In genomic region chr7:22200777-22201176, GRCh38 we compare ENCODE assay signal across 30 cellular contexts.
"Had no signal": no experiment of that assay in that cellular context is flagged by ENCODE, and none has a peak within 500 bp of the region (broad histone marks: within the 10 kb centered on the region; RNA-seq: fewer than 3 reads in every experiment).

No MANE protein-coding gene starts in this region.

- H3K36me3 Mint-ChIP-seq: activated naive CD4-positive, alpha-beta T cell treated with anti-CD3 and anti-CD28 coated beads, Interleukin-2, amount 10 ng/mL, durations not matched to agents 7 days and 5 days; activated naive CD8-positive, alpha-beta T cell treated with anti-CD3 and anti-CD28 coated beads, Interleukin-2, amount 10 ng/mL, durations not matched to agents 7 days and 5 days; immature natural killer cell; memory B cell; naive thymus-derived CD8-positive, alpha-beta T cell; stimulated activated naive B cell treated with anti-CD40 and anti-IgM and Interleukin-4, amounts not matched to agents 10 μg/mL and 1 μg/mL and 100 μg/mL, for 72 hours; WTC11 had no signal

- H3K4me3 Mint-ChIP-seq: activated CD4-positive, alpha-beta memory T cell treated with anti-CD3 and anti-CD28 coated beads, Interleukin-2, amount 10 ng/mL, durations not matched to agents 7 days and 5 days; activated CD4-positive, alpha-beta T cell treated with anti-CD3 and anti-CD28 coated beads, Interleukin-2, amount 10 ng/mL, durations not matched to agents 7 days and 5 days; activated naive CD4-positive, alpha-beta T cell treated with anti-CD3 and anti-CD28 coated beads, Interleukin-2, amount 10 ng/mL, durations not matched to agents 7 days and 5 days; activated naive CD8-positive, alpha-beta T cell treated with anti-CD3 and anti-CD28 coated beads, Interleukin-2, amount 10 ng/mL, durations not matched to agents 7 days and 5 days; activated T-cell treated with anti-CD3 and anti-CD28 coated beads, Interleukin-2, amount 50 U/mL, for 24 hours; immature natural killer cell; memory B cell; naive thymus-derived CD8-positive, alpha-beta T cell; stimulated activated naive B cell treated with anti-CD40 and anti-IgM and Interleukin-4, amounts not matched to agents 10 μg/mL and 1 μg/mL and 100 μg/mL, for 72 hours; T-helper 17 cell; WTC11 had no signal

- H3K27ac ChIP-seq: brain microvascular endothelial cell, gastrocnemius medialis, heart left ventricle, neutrophil, sigmoid colon, stomach had no signal

- H3K9me3 Mint-ChIP-seq: activated CD4-positive, alpha-beta memory T cell treated with anti-CD3 and anti-CD28 coated beads, Interleukin-2, amount 10 ng/mL, durations not matched to agents 7 days and 5 days; activated CD4-positive, alpha-beta T cell treated with anti-CD3 and anti-CD28 coated beads, Interleukin-2, amount 10 ng/mL, durations not matched to agents 7 days and 5 days; activated naive CD4-positive, alpha-beta T cell treated with anti-CD3 and anti-CD28 coated beads, Interleukin-2, amount 10 ng/mL, durations not matched to agents 7 days and 5 days; activated naive CD8-positive, alpha-beta T cell treated with anti-CD3 and anti-CD28 coated beads, Interleukin-2, amount 10 ng/mL, durations not matched to agents 7 days and 5 days; activated T-cell treated with anti-CD3 and anti-CD28 coated beads, Interleukin-2, amount 50 U/mL, for 24 hours; memory B cell; naive thymus-derived CD8-positive, alpha-beta T cell; stimulated activated naive B cell treated with anti-CD40 and anti-IgM and Interleukin-4, amounts not matched to agents 10 μg/mL and 1 μg/mL and 100 μg/mL, for 72 hours; WTC11 had no signal

- H3K27me3 ChIP-seq: brain microvascular endothelial cell, gastrocnemius medialis, heart left ventricle, neutrophil, sigmoid colon, stomach, testis had no signal

- DNase-seq: activated CD4-positive, alpha-beta memory T cell treated with anti-CD3 and anti-CD28 coated beads, Interleukin-2, amount 10 ng/mL, durations not matched to agents 7 days and 5 days; activated CD4-positive, alpha-beta T cell treated with anti-CD3 and anti-CD28 coated beads for 1 hour; activated CD4-positive, alpha-beta T cell treated with anti-CD3 and anti-CD28 coated beads, Interleukin-2, amount 10 ng/mL, durations not matched to agents 7 days and 5 days; activated CD8-positive, alpha-beta memory T cell treated with anti-CD3 and anti-CD28 coated beads, Interleukin-2, amount 50 U/mL, for 48 hours; activated gamma-delta T cell; activated naive CD4-positive, alpha-beta T cell treated with anti-CD3 and anti-CD28 coated beads, Interleukin-2, amount 10 ng/mL, durations not matched to agents 7 days and 5 days; activated naive CD8-positive, alpha-beta T cell treated with anti-CD3 and anti-CD28 coated beads, Interleukin-2, amount 10 ng/mL, durations not matched to agents 7 days and 5 days; activated T-cell treated with anti-CD3 and anti-CD28 coated beads, Interleukin-2, amount 50 U/mL, for 24 hours; brain microvascular endothelial cell; gastrocnemius medialis; heart left ventricle; immature natural killer cell; kidney; midbrain; naive thymus-derived CD8-positive, alpha-beta T cell; sigmoid colon; stimulated activated CD4-positive, alpha-beta T cell treated with anti-CD3 and anti-CD28 coated beads, Interleukin-1b, Interleukin-23, amount 100 ng/mL, for 48 hours; stimulated activated CD4-positive, alpha-beta T cell treated with anti-CD3 and anti-CD28 coated beads, Interleukin-4, amount 100 ng/mL, for 4 hours; stimulated activated naive B cell treated with anti-CD40 and anti-IgM and Interleukin-4, amounts not matched to agents 10 μg/mL and 1 μg/mL and 100 μg/mL, for 72 hours; stomach; T-helper 17 cell; T1000; testis; trophoblast cell had no signal

- H3K4me1 Mint-ChIP-seq: activated CD4-positive, alpha-beta memory T cell treated with anti-CD3 and anti-CD28 coated beads, Interleukin-2, amount 10 ng/mL, durations not matched to agents 7 days and 5 days; activated CD4-positive, alpha-beta T cell treated with anti-CD3 and anti-CD28 coated beads, Interleukin-2, amount 10 ng/mL, durations not matched to agents 7 days and 5 days; activated naive CD4-positive, alpha-beta T cell treated with anti-CD3 and anti-CD28 coated beads, Interleukin-2, amount 10 ng/mL, durations not matched to agents 7 days and 5 days; activated naive CD8-positive, alpha-beta T cell treated with anti-CD3 and anti-CD28 coated beads, Interleukin-2, amount 10 ng/mL, durations not matched to agents 7 days and 5 days; immature natural killer cell; memory B cell; naive thymus-derived CD8-positive, alpha-beta T cell; stimulated activated naive B cell treated with anti-CD40 and anti-IgM and Interleukin-4, amounts not matched to agents 10 μg/mL and 1 μg/mL and 100 μg/mL, for 72 hours had no signal

- H3K36me3 ChIP-seq: brain microvascular endothelial cell, gastrocnemius medialis, neutrophil, sigmoid colon had no signal

- H3K27ac Mint-ChIP-seq: activated CD4-positive, alpha-beta memory T cell treated with anti-CD3 and anti-CD28 coated beads, Interleukin-2, amount 10 ng/mL, durations not matched to agents 7 days and 5 days; activated CD4-positive, alpha-beta T cell treated with anti-CD3 and anti-CD28 coated beads, Interleukin-2, amount 10 ng/mL, durations not matched to agents 7 days and 5 days; activated naive CD4-positive, alpha-beta T cell treated with anti-CD3 and anti-CD28 coated beads, Interleukin-2, amount 10 ng/mL, durations not matched to agents 7 days and 5 days; activated naive CD8-positive, alpha-beta T cell treated with anti-CD3 and anti-CD28 coated beads, Interleukin-2, amount 10 ng/mL, durations not matched to agents 7 days and 5 days; activated T-cell treated with anti-CD3 and anti-CD28 coated beads, Interleukin-2, amount 50 U/mL, for 24 hours; immature natural killer cell; memory B cell; naive thymus-derived CD8-positive, alpha-beta T cell; progenitor cell of endocrine pancreas; stimulated activated naive B cell treated with anti-CD40 and anti-IgM and Interleukin-4, amounts not matched to agents 10 μg/mL and 1 μg/mL and 100 μg/mL, for 72 hours; T-helper 17 cell; WTC11 had no signal

- H3K27me3 Mint-ChIP-seq: activated T-cell treated with anti-CD3 and anti-CD28 coated beads, Interleukin-2, amount 50 U/mL, for 24 hours; progenitor cell of endocrine pancreas; stimulated activated naive B cell treated with anti-CD40 and anti-IgM and Interleukin-4, amounts not matched to agents 10 μg/mL and 1 μg/mL and 100 μg/mL, for 72 hours had no signal

- H3K4me3 ChIP-seq: gastrocnemius medialis, heart left ventricle, sigmoid colon, smooth muscle cell, stomach, testis had no signal

- ATAC-seq: gastrocnemius medialis; heart left ventricle; naive thymus-derived CD8-positive, alpha-beta T cell; SK-N-SH treated with all-trans-retinoic acid at 6 μM for 48 hours; stimulated activated naive B cell treated with anti-CD40 and anti-IgM and Interleukin-4, amounts not matched to agents 10 μg/mL and 1 μg/mL and 100 μg/mL, for 72 hours; T-helper 17 cell; WTC11 had no signal

- H3K4me2 ChIP-seq: smooth muscle cell had no signal

- H3K9me3 ChIP-seq: gastrocnemius medialis, heart left ventricle, neutrophil, sigmoid colon, stomach, testis had no signal

- H3K4me1 ChIP-seq: sigmoid colon, stomach had no signal
